ENCODE assay signal across 22 cellular contexts in genomic region chr15:49247556-49248102, GRCh38.
DNase-seq lines count a peak whose midpoint lies in the region; ATAC-seq and TF ChIP-seq lines count a peak whose summit lies in the region.
"Had no signal": no experiment of that assay in that cellular context is flagged by ENCODE, and none has a peak within 500 bp of the region (broad histone marks: within the 10 kb centered on the region; RNA-seq: fewer than 3 reads in every experiment).

No MANE protein-coding gene starts in this region.

- H3K9me3 Mint-ChIP-seq in activated T-helper 17 cell treated with anti-CD3 and anti-CD28 coated beads, Interleukin-2, amount 50 U/mL, for 72 hours, result peaks cover 6% of the 10 kb centered on the region
- H3K9me3 Mint-ChIP-seq in osteocyte (ENCODE audit: unreplicated experiment), result no peaks in the 10 kb centered on the region
- H3K9me3 Mint-ChIP-seq: nephron progenitor cell had no signal

- no peak for TF ChIP-seq CTCF in osteocyte (IDR thresholded peaks at IDR 0.05)

- DNase-seq in AG08395 (ENCODE audit: low spot score) (peak; percentile 40), fibroblast of gingiva (ENCODE audit: low read depth) (peak; percentile 50), osteocyte (ENCODE audit: extremely low spot score, unreplicated experiment) (no peak), NOMO-1 treated with DMSO at 0.1 percent for 48 hours (lab: John Stamatoyannopoulos, UW; ENCODE audit: unreplicated experiment) (no peak), DMS79 treated with DMSO at 0.1 percent for 48 hours (lab: John Stamatoyannopoulos, UW) (no peak), NCI-H146 treated with DMSO at 0.1 percent for 48 hours (lab: John Stamatoyannopoulos, UW; ENCODE audit: unreplicated experiment) (no peak)
- DNase-seq: activated CD8-positive, alpha-beta memory T cell treated with anti-CD3 and anti-CD28 coated beads, Interleukin-2, amount 50 U/mL, for 4 hours; activated effector memory CD4-positive, alpha-beta T cell treated with anti-CD3 and anti-CD28 coated beads, Interleukin-2, amount 50 U/mL, for 16 hours; adrenal gland; C1 segment of cervical spinal cord; GDM1; KBM-7; left colon; NCI-H2029 treated with DMSO at 0.1 percent for 48 hours; nephron progenitor cell; small intestine; stimulated activated CD4-positive, alpha-beta T cell treated with anti-CD3 and anti-CD28 coated beads, Interleukin-2, amount 100 ng/mL, for 48 hours; stomach; WERI-Rb-1 had no signal

- peaks cover 52% of the 10 kb centered on the region for H3K36me3 Mint-ChIP-seq in activated T-helper 17 cell treated with anti-CD3 and anti-CD28 coated beads, Interleukin-2, amount 50 U/mL, for 72 hours (ENCODE audit: low read depth)
- H3K36me3 Mint-ChIP-seq in osteocyte (ENCODE audit: unreplicated experiment), result peaks cover 31% of the 10 kb centered on the region

- no peak overlapping the region for H3K4me3 Mint-ChIP-seq in activated T-helper 17 cell treated with anti-CD3 and anti-CD28 coated beads, Interleukin-2, amount 50 U/mL, for 72 hours
- H3K4me3 Mint-ChIP-seq in osteocyte (ENCODE audit: unreplicated experiment), result no peak overlapping the region
- H3K4me3 Mint-ChIP-seq: nephron progenitor cell had no signal

- ATAC-seq in activated T-helper 17 cell treated with anti-CD3 and anti-CD28 coated beads, Interleukin-2, amount 50 U/mL, for 72 hours (replicated peaks), result no peak
- ATAC-seq in HG03039 (IDR thresholded peaks at IDR 0.05; ENCODE audit: unreplicated experiment), result no peak
- ATAC-seq: left colon had no signal

- H3K4me1 Mint-ChIP-seq in activated T-helper 17 cell treated with anti-CD3 and anti-CD28 coated beads, Interleukin-2, amount 50 U/mL, for 72 hours, result peaks cover 4% of the 10 kb centered on the region
- peaks cover 24% of the 10 kb centered on the region for H3K4me1 Mint-ChIP-seq in osteocyte (ENCODE audit: unreplicated experiment)
- H3K4me1 Mint-ChIP-seq: nephron progenitor cell had no signal

- no peaks in the 10 kb centered on the region for H3K27me3 Mint-ChIP-seq in activated T-helper 17 cell treated with anti-CD3 and anti-CD28 coated beads, Interleukin-2, amount 50 U/mL, for 72 hours
- H3K27me3 Mint-ChIP-seq in osteocyte (ENCODE audit: unreplicated experiment), result no peaks in the 10 kb centered on the region
- H3K27me3 Mint-ChIP-seq: progenitor cell of endocrine pancreas had no signal

- peak overlapping the region; percentile 69 for H3K27ac Mint-ChIP-seq in activated T-helper 17 cell treated with anti-CD3 and anti-CD28 coated beads, Interleukin-2, amount 50 U/mL, for 72 hours
- H3K27ac Mint-ChIP-seq in osteocyte (ENCODE audit: unreplicated experiment), result peak overlapping the region; percentile 76
- H3K27ac Mint-ChIP-seq: progenitor cell of endocrine pancreas had no signal

Comparison
In these comparisons a context has a peak if more than half of its experiments do, and no peak if none do; other contexts are left out.
1. DNase-seq: peak in AG08395 (single experiment) and fibroblast of gingiva (single experiment); none in osteocyte (single experiment), NOMO-1 treated with DMSO at 0.1 percent for 48 hours (single experiment), DMS79 treated with DMSO at 0.1 percent for 48 hours (single experiment) and NCI-H146 treated with DMSO at 0.1 percent for 48 hours (single experiment).